1 cellular context compared by ENCODE assay signal in genomic region chr13:90800082-90800746, GRCh38.
TF ChIP-seq lines count a peak whose summit lies in the region.

No MANE protein-coding gene starts in this region.

TF ChIP-seq in HepG2, 621 proteins besides CTCF, POLR2A, EP300 and RAD21 (continued from another document):
- TF ChIP-seq ZNF576 (CRISPR knock-in tag; IDR thresholded peaks at IDR 0.05) (no peak), ESRRA (CRISPR knock-in tag; IDR thresholded peaks at IDR 0.05; ENCODE audit: low read depth) (no peak)
